In the genomic region with DNA sequence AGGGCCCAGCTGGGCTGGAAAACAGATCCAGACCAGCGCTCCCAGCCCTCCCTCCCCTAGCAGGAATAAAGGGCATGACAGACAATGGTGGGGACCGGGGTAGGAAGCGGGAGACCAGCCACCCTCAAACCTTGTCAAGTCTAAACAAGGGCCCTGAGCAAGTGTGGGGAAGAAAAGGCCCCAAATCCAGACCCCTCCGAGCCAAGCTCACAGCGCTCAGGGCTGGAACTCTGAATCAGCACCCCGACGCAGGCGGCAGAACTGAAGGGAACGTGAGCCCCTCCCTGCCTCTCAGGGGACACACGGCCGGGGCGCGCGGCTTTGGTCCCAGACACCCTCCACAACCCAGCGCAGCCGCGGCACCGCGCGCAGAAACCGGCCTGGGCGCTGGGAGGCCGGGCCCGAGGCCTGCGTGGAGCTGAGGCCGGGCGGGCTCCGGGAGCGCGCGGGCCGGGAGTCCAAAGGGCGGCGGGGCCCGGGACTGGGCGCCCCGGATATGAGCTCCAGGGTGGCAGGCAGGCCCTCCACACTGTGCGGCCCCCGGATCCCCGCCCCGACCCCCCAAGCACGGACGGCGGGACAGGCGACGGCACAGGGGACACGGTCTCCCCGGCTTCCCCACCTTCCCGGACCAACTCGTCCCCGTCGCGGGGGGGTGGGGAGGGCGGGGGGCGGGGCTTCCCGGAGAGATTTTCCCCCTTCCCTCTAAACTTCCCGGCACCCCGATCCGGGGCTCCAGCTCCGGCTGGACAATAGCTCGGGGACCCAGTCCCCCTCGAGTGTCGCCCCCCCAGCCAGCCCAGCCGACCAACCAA, we compare ENCODE assay signal across 7 cellular contexts. TPM values are rescaled to one million over a fixed set of nuclear protein-coding genes. Genes with fewer than 3 reads are reported as not detected.
DNase-seq lines count a peak whose midpoint lies in the region; ATAC-seq, FAIRE-seq and TF ChIP-seq lines count a peak whose summit lies in the region.

No MANE protein-coding gene starts in this region.

- H2AK5ac ChIP-seq in H9 (ENCODE audit: insufficient read length, low read length): no peak overlapping the region

- DNase-seq in H9 (no peak), T-helper 17 cell (no peak), fibroblast of the aortic adventitia (ENCODE audit: low read depth) (peak; percentile 27), omental fat pad (ENCODE audit: low spot score) (no peak), HTR-8/SVneo (ENCODE audit: insufficient read length, low spot score) (no peak), COLO829 (ENCODE audit: low spot score) (no peak), HUDEP-2 (lab: John Stamatoyannopoulos, UW; ENCODE audit: unreplicated experiment in 76 of 76) (no peak)

- H3K4me3 ChIP-seq in fibroblast of the aortic adventitia (ENCODE audit: low read depth, low read length): peak overlapping the region; percentile 77

- no peak overlapping the region for H3K27ac ChIP-seq in H9 (ENCODE audit: insufficient read length, low read depth, low read length)

- TF ChIP-seq CTCF in H9 (conservative IDR thresholded peaks at IDR 0.05): no peak
- TF ChIP-seq CTCF in fibroblast of the aortic adventitia (IDR thresholded peaks at IDR 0.05; ENCODE audit: insufficient read depth, low read length): no peak
- TF ChIP-seq CTCF in omental fat pad (IDR thresholded peaks at IDR 0.05): no peak

- H3K4me1 ChIP-seq in H9 (ENCODE audit: insufficient read depth, low read length): peaks cover 13% of the 10 kb centered on the region; the same call in 1 of the 2 replicates

- no peaks in the 10 kb centered on the region; the same call in 1 of the 2 replicates for H3K27me3 ChIP-seq in H9 (ENCODE audit: insufficient read depth, low read length)

- H3K9me3 Mint-ChIP-seq in H9: no peaks in the 10 kb centered on the region

- no peak overlapping the region for H4K5ac ChIP-seq in H9 (ENCODE audit: insufficient read length, low read depth, low read length)

- H3K14ac ChIP-seq in H9 (ENCODE audit: insufficient read depth, low read length): no peak overlapping the region; the same call in 1 of the 2 replicates

- no peak overlapping the region for H3K9ac ChIP-seq in H9 (ENCODE audit: extremely low read depth, insufficient read length, low read length)

- peak overlapping the region; percentile 77 to 87 for H3K4me3 Mint-ChIP-seq in H9
- H3K4me3 Mint-ChIP-seq in T-helper 17 cell: peak overlapping the region; percentile 80

- H2BK120ac ChIP-seq in H9 (ENCODE audit: low read depth, low read length, poor library complexity, severe bottlenecking): no peak overlapping the region

- peaks cover 3% of the 10 kb centered on the region for H4K20me1 ChIP-seq in H9 (ENCODE audit: control insufficient read depth, insufficient read depth, insufficient read length)

- H3K56ac ChIP-seq in H9 (ENCODE audit: insufficient read length, low read depth, low read length): no peak overlapping the region

- H3K18ac ChIP-seq in H9 (ENCODE audit: insufficient read length, low read depth, low read length): no peak overlapping the region

- H3T11ph ChIP-seq in H9 (ENCODE audit: low read length): no peak overlapping the region

- no peak overlapping the region for H2BK12ac ChIP-seq in H9 (ENCODE audit: insufficient read length, low read depth, low read length)

- H2AFZ ChIP-seq in H9 (ENCODE audit: low read length): no peak overlapping the region

- no peak overlapping the region for H3K27ac Mint-ChIP-seq in H9
- no peak overlapping the region for H3K27ac Mint-ChIP-seq in T-helper 17 cell

- peaks cover 33% of the 10 kb centered on the region for H3K27me3 Mint-ChIP-seq in H9 (ENCODE audit: low read depth)
- H3K27me3 Mint-ChIP-seq in T-helper 17 cell: peaks cover 29% of the 10 kb centered on the region

- H3K23ac ChIP-seq in H9 (ENCODE audit: insufficient read length, low read depth, low read length): no peak overlapping the region

- H4K91ac ChIP-seq in H9 (ENCODE audit: insufficient read length, low read depth, low read length): no peak overlapping the region

- H3K9me3 ChIP-seq in H9 (ENCODE audit: control insufficient read depth, low read depth, low read length): no peaks in the 10 kb centered on the region
- no peaks in the 10 kb centered on the region for H3K9me3 ChIP-seq in T-helper 17 cell (ENCODE audit: control insufficient read depth, low read length, poor library complexity, severe bottlenecking)

- H2BK15ac ChIP-seq in H9 (ENCODE audit: low read depth, low read length): no peak overlapping the region

- no peak for ATAC-seq in T-helper 17 cell
- ATAC-seq in omental fat pad (ENCODE audit: low FRiP score): peak; percentile 20

- H3K79me1 ChIP-seq in H9 (ENCODE audit: insufficient read depth, low read depth, low read length, poor library complexity, severe bottlenecking): no peaks in the 10 kb centered on the region

- H3K4ac ChIP-seq in H9 (ENCODE audit: low read depth, low read length): no peak overlapping the region

- no peak overlapping the region for H2BK5ac ChIP-seq in H9 (ENCODE audit: insufficient read length, low read length)

- no CpG with 5 or more reads among the region's 64 CpGs for WGBS in H9 (ENCODE audit: extremely low coverage, insufficient read length, low lambda C conversion rate)

- H3K23me2 ChIP-seq in H9 (ENCODE audit: insufficient read length, low read depth, low read length, poor library complexity, severe bottlenecking): peaks cover 15% of the 10 kb centered on the region

- H3K4me2 ChIP-seq in H9 (ENCODE audit: insufficient read depth, insufficient read length, low read length): peak overlapping the region; percentile 49

- no peak for FAIRE-seq in HTR-8/SVneo (lab: Jason Lieb, UNC)

- peaks cover 59 to 63% of the 10 kb centered on the region in 2 experiments for H3K4me1 Mint-ChIP-seq in H9
- H3K4me1 Mint-ChIP-seq in T-helper 17 cell: peaks cover 26% of the 10 kb centered on the region

- H3K79me2 ChIP-seq in H9 (ENCODE audit: insufficient read depth, low read length): peaks cover 2% of the 10 kb centered on the region; the same call in 1 of the 2 replicates

- no peak overlapping the region for H4K8ac ChIP-seq in H9 (replicated peaks; ENCODE audit: insufficient read length, low read depth, low read length)

- H3K36me3 Mint-ChIP-seq in H9 (ENCODE audit: insufficient read depth in 1 of 3, low read depth in 3 of 3) (peaks cover 0 to 4% (median 0%) of the 10 kb centered on the region in 3 experiments; a peak in 2 of 7 replicates), T-helper 17 cell (ENCODE audit: low read depth) (no peaks in the 10 kb centered on the region)

- no peak overlapping the region for H2BK20ac ChIP-seq in H9 (ENCODE audit: low read depth, low read length, poor library complexity, severe bottlenecking)

RNA-seq across cellular contexts. Expression of a gene that starts 0.6 kb away (rescaled TPM):
- total RNA-seq in H9 (2021): 24.3 and 27.0 TPM in 2 replicates
- total RNA-seq in T-helper 17 cell: under 1 TPM in 1 of 2 donors, not detected in 1; 0.12 TPM
- total RNA-seq in fibroblast of the aortic adventitia (ENCODE audit: low replicate concordance): 4.6 and 11.6 TPM in 2 replicates
- 10 to 100 TPM in 3 of 4 donors, 1 to 10 TPM in 1; 8.2 to 16.0 (median 14.2) TPM for total RNA-seq in omental fat pad

RNA-seq across cellular contexts. Expression of a gene that starts 16.5 kb away (rescaled TPM):
- total RNA-seq in H9 (2021) (0.29 TPM in 1 of 2 replicates, not detected in the other), T-helper 17 cell (not detected), fibroblast of the aortic adventitia (ENCODE audit: low replicate concordance) (not detected in 2 replicates), omental fat pad (under 1 TPM in 1 of 4 donors, not detected in 3; 0.28 TPM)

RNA-seq across cellular contexts. Expression of a gene that starts 28.0 kb away (rescaled TPM):
- 1,826 and 1,830 TPM in 2 replicates for total RNA-seq in H9 (2021)
- 1,000 to 10,000 TPM; 2,096 to 2,128 TPM for total RNA-seq in T-helper 17 cell
- total RNA-seq in fibroblast of the aortic adventitia (ENCODE audit: low replicate concordance): 778 and 1,853 TPM in 2 replicates
- total RNA-seq in omental fat pad: 1,000 to 10,000 TPM; 1,059 to 1,562 (median 1,256) TPM

RNA-seq across cellular contexts. Expression of a gene that starts 44.1 kb away (rescaled TPM):
- total RNA-seq in H9 (2021) (8.4 and 10.9 TPM in 2 replicates), T-helper 17 cell (1 to 10 TPM; 3.7 to 4.5 TPM), fibroblast of the aortic adventitia (ENCODE audit: low replicate concordance) (5.1 and 7.7 TPM in 2 replicates), omental fat pad (1 to 10 TPM; 1.9 to 9.6 (median 5.4) TPM)
